8 cellular contexts compared by ENCODE assay signal in genomic region chr19:40612831-40613668, GRCh38. TPM values are rescaled to one million over a fixed set of nuclear protein-coding genes. Genes with fewer than 3 reads are reported as not detected.
DNase-seq lines count a peak whose midpoint lies in the region; ATAC-seq and TF ChIP-seq lines count a peak whose summit lies in the region.

No MANE protein-coding gene starts in this region.

- H3K9me3 ChIP-seq in HUES48 (ENCODE audit: control insufficient read depth, insufficient read depth, low read length) = no peaks in the 10 kb centered on the region
- H3K9me3 ChIP-seq in muscle layer of duodenum (ENCODE audit: control insufficient read depth in 1 of 2, low read length in 2 of 2) = no peaks in the 10 kb centered on the region

- H3K4me3 ChIP-seq in HUES48 (ENCODE audit: low read depth, low read length) (peak overlapping the region; percentile 92), dorsolateral prefrontal cortex (peak overlapping the region in 31 of 59 donors; percentile 11 to 56 (median 39)), muscle layer of duodenum (ENCODE audit: low read depth in 1 of 2, low read length in 2 of 2) (peak overlapping the region; percentile 63 to 68)

- intact Hi-C loops in dorsolateral prefrontal cortex (cut with DNase I) = no loop called here

- H3K27me3 ChIP-seq in HUES48 (ENCODE audit: control insufficient read depth, insufficient read depth, low read length) (peaks cover 39% of the 10 kb centered on the region), dorsolateral prefrontal cortex (peaks cover 0 to 7% (median 0%) of the 10 kb centered on the region in 45 donors), muscle layer of duodenum (ENCODE audit: low read depth, low read length) (no peaks in the 10 kb centered on the region)

- peaks cover 8% of the 10 kb centered on the region for H3K4me1 ChIP-seq in HUES48 (ENCODE audit: control insufficient read depth, insufficient read depth, low read length)
- H3K4me1 ChIP-seq in muscle layer of duodenum (ENCODE audit: control insufficient read depth in 1 of 2, insufficient read depth in 2 of 2, low read length in 2 of 2) = peaks cover 0 to 20% of the 10 kb centered on the region in 2 donors

- TF ChIP-seq CTCF in dorsolateral prefrontal cortex (IDR thresholded peaks at IDR 0.05 in 54 of 56, conservative IDR thresholded peaks at IDR 0.05 in 2 of 56; ENCODE audit: low read depth in 1 of 56, partially characterized antibody in 56 of 56) = no peak

- DNase-seq in AG08395 (ENCODE audit: low spot score) (peak; percentile 28), dorsolateral prefrontal cortex (no peak), cerebellar nuclear complex (lab: John Stamatoyannopoulos, UW) (no peak)
- DNase-seq in activated CD4-positive, CD25-positive, alpha-beta regulatory T cell treated with anti-CD3 and anti-CD28 coated beads, Interleukin-2, amount 50 U/mL, for 72 hours = peak; percentile 82
- peak; percentile 91 for DNase-seq in stimulated activated naive CD8-positive, alpha-beta T cell treated with anti-CD3 and anti-CD28 coated beads, Interleukin-15, Interleukin-2, amounts not matched to agents 100 U/mL and 50 U/mL, for 24 hours

- no peak for ATAC-seq in stimulated activated naive CD8-positive, alpha-beta T cell treated with anti-CD3 and anti-CD28 coated beads, Interleukin-15, Interleukin-2, amounts not matched to agents 100 U/mL and 50 U/mL, for 24 hours
- ATAC-seq in GM18858 (IDR thresholded peaks at IDR 0.05; ENCODE audit: unreplicated experiment) = no peak

- H3K27ac ChIP-seq in HUES48 (ENCODE audit: low read depth, low read length) = peak overlapping the region; percentile 74
- H3K27ac ChIP-seq in dorsolateral prefrontal cortex = no peak overlapping the region
- no peak overlapping the region for H3K27ac ChIP-seq in muscle layer of duodenum (ENCODE audit: low read length)

- peak overlapping the region; percentile 68 for H3K9ac ChIP-seq in HUES48 (ENCODE audit: low read depth, low read length)

- H3K36me3 ChIP-seq in HUES48 (ENCODE audit: control insufficient read depth, insufficient read depth, low read length) = peaks cover 5% of the 10 kb centered on the region; the same call in 1 of the 2 replicates
- H3K36me3 ChIP-seq in muscle layer of duodenum (ENCODE audit: control insufficient read depth in 1 of 2, insufficient read depth in 2 of 2, low read length in 2 of 2) = no peaks in the 10 kb centered on the region

RNA-seq across cellular contexts. Expression of gene LTBP4, which starts 11.9 kb away (rescaled TPM):
- 100 to 1,000 TPM in 6 of 120 experiments, 10 to 100 TPM in 114; 36.1 to 111 (median 69.5) TPM for total RNA-seq in dorsolateral prefrontal cortex

RNA-seq across cellular contexts. Expression of gene SHKBP1, which starts 36.4 kb away (rescaled TPM):
- 10 to 100 TPM; 14.0 to 58.3 (median 25.4) TPM for total RNA-seq in dorsolateral prefrontal cortex

Comparison
In these comparisons a context has a peak if more than half of its experiments do, and no peak if none do; other contexts are left out.
1. DNase-seq: peak in AG08395 (single experiment), activated CD4-positive, CD25-positive, alpha-beta regulatory T cell treated with anti-CD3 and anti-CD28 coated beads, Interleukin-2, amount 50 U/mL, for 72 hours (single experiment) and stimulated activated naive CD8-positive, alpha-beta T cell treated with anti-CD3 and anti-CD28 coated beads, Interleukin-15, Interleukin-2, amounts not matched to agents 100 U/mL and 50 U/mL, for 24 hours (single experiment); none in dorsolateral prefrontal cortex (0 of 10) and cerebellar nuclear complex (0 of 2).
2. H3K4me3 ChIP-seq: peak in every context shown above with its lines; median percentile 92 in HUES48; 66 in muscle layer of duodenum; 39 in dorsolateral prefrontal cortex.